In genomic region chr11:5992604-5993251, GRCh38 we compare ENCODE assay signal across 1 cellular context.
TF ChIP-seq lines count a peak whose summit lies in the region.

No MANE protein-coding gene starts in this region.

TF ChIP-seq in HepG2, 621 proteins besides CTCF, POLR2A, EP300 and RAD21:
- TF ChIP-seq KDM2A (CRISPR knock-in tag; IDR thresholded peaks at IDR 0.05; ENCODE audit: borderline replicate concordance, low read depth) (no peak), ARID5B (CRISPR knock-in tag; IDR thresholded peaks at IDR 0.05) (no peak), RNF2 (conservative IDR thresholded peaks at IDR 0.05; ENCODE audit: low read depth) (no peak), STAG1 (CRISPR knock-in tag; IDR thresholded peaks at IDR 0.05) (peak; percentile 21; the same call in 1 of the 2 replicates), SMC3 (IDR thresholded peaks at IDR 0.05; ENCODE audit: low read length) (peak; percentile 31; the same call in 1 of the 2 replicates)
